In the genomic region with DNA sequence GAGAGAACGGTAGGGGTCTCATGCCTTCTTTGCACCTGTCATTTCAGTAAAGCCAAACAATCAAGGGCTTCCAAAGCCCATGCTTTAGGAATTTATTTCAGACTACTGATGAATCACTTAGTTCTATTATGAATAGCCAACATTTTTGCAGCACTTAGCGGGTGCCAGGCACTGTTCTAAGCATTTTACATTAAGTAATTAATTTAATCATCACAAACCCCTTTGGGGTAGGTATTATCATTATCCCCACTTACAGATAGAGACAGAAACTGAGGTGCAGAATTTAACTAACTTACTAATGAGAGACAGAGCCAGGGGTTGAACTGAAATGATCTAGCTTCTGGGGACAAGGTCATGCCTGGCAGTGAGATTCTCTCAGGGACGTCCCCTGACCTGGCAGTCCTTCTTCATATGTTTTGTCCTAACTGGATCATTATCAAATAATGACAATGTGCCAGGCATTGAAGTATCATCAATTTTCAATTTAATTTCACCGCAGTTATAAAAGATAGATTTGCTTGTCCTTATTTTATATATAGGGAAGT, we compare ENCODE assay signal across 14 cellular contexts. TPM values are rescaled to one million over a fixed set of nuclear protein-coding genes. Genes with fewer than 3 reads are reported as not detected.
DNase-seq lines count a peak whose midpoint lies in the region; ATAC-seq and TF ChIP-seq lines count a peak whose summit lies in the region.
"Had no signal": no experiment of that assay in that cellular context is flagged by ENCODE, and none has a peak within 500 bp of the region (broad histone marks: within the 10 kb centered on the region; RNA-seq: fewer than 3 reads in every experiment).

No MANE protein-coding gene starts in this region.

- no peaks in the 10 kb centered on the region for H3K9me3 ChIP-seq in ascending aorta
- no peaks in the 10 kb centered on the region for H3K9me3 ChIP-seq in thoracic aorta
- H3K9me3 ChIP-seq: HAP-1, pancreas had no signal

- no peak overlapping the region for H3K4me3 ChIP-seq in ascending aorta
- H3K4me3 ChIP-seq in thoracic aorta, result peak overlapping the region; percentile 37
- H3K4me3 ChIP-seq: HAP-1, pancreas had no signal

- H3K27me3 ChIP-seq in ascending aorta (no peaks in the 10 kb centered on the region), thoracic aorta (replicated peaks; ENCODE audit: insufficient read depth) (no peaks in the 10 kb centered on the region)
- H3K27me3 ChIP-seq: pancreas had no signal

- H3K4me1 ChIP-seq in ascending aorta (peaks cover 8 to 71% of the 10 kb centered on the region in 2 donors), thoracic aorta (ENCODE audit: control insufficient read depth in 1 of 2, low read depth in 2 of 2) (peaks cover 38 to 89% of the 10 kb centered on the region in 2 donors)
- H3K4me1 ChIP-seq: HAP-1 had no signal

- peak; percentile 60 for ATAC-seq in left lobe of liver
- ATAC-seq in thoracic aorta (ENCODE audit: insufficient number of reproducible peaks, low FRiP score, low read depth), result no peak
- ATAC-seq in HG02763 (IDR thresholded peaks at IDR 0.05; ENCODE audit: unreplicated experiment), result no peak
- ATAC-seq in GM18502 (IDR thresholded peaks at IDR 0.05; ENCODE audit: poor library complexity, unreplicated experiment), result no peak
- ATAC-seq: stimulated activated naive CD8-positive, alpha-beta T cell treated with anti-CD3 and anti-CD28 coated beads, Interleukin-15, Interleukin-2, amounts not matched to agents 100 U/mL and 50 U/mL, for 24 hours had no signal

- DNase-seq in HT1080 (ENCODE audit: low read depth), result peak; percentile 23
- DNase-seq in ascending aorta (ENCODE audit: low spot score in 2 of 2), result no peak
- DNase-seq in left lobe of liver (ENCODE audit: low spot score), result no peak
- no peak for DNase-seq in thoracic aorta (ENCODE audit: low spot score)
- no peak for DNase-seq in SHP77 treated with DMSO at 0.1 percent for 48 hours (lab: John Stamatoyannopoulos, UW)
- DNase-seq: activated CD4-positive, alpha-beta T cell treated with anti-CD3 and anti-CD28 coated beads, Interleukin-2, amount 50 U/mL, for 1 hour; CD4-positive, CD25-positive, alpha-beta regulatory T cell; NCI-H1105 treated with DMSO at 0.1 percent for 48 hours; stimulated activated CD4-positive, alpha-beta T cell treated with anti-CD3 and anti-CD28 coated beads, Interleukin-4, amount 100 ng/mL, for 24 hours; stimulated activated naive CD8-positive, alpha-beta T cell treated with anti-CD3 and anti-CD28 coated beads, Interleukin-15, Interleukin-2, amounts not matched to agents 100 U/mL and 50 U/mL, for 24 hours had no signal

- H3K27ac ChIP-seq in ascending aorta (peak overlapping the region; percentile 85 to 87), thoracic aorta (peak overlapping the region; percentile 81 to 92)
- H3K27ac ChIP-seq: pancreas had no signal

- intact Hi-C loops in ascending aorta (cut with DNase I), result loop anchor here (1.0 to 5.0 kb wide), 6 partner anchors 18 to 104 kb away; partner anchors contain the start of gene NAV2

- H3K36me3 ChIP-seq in ascending aorta, result no peaks in the 10 kb centered on the region
- no peaks in the 10 kb centered on the region for H3K36me3 ChIP-seq in thoracic aorta
- H3K36me3 ChIP-seq: HAP-1, pancreas had no signal

- TF ChIP-seq CTCF in ascending aorta (IDR thresholded peaks at IDR 0.05) (no peak), thoracic aorta (IDR thresholded peaks at IDR 0.05) (no peak)

RNA-seq across cellular contexts. Expression of gene NAV2, which starts 31.7 kb away (rescaled TPM):
- total RNA-seq in HT1080 (2014; rRNA removed; shearing (Covaris generic)), result 1.9 and 2.2 TPM in 2 replicates
- polyA plus RNA-seq in HT1080 (2015; cell fraction: cytosol; rRNA removed), result 3.9 and 5.8 TPM in 2 replicates
- 15.8 and 19.4 TPM in 2 replicates for polyA plus RNA-seq in HT1080 (2015; cell fraction: nucleus; rRNA removed)
- total RNA-seq in ascending aorta, result 62.6 TPM
- 32.0 TPM for total RNA-seq in left lobe of liver
- total RNA-seq in thoracic aorta, result 100 to 1,000 TPM; 125 to 230 TPM

Comparison
In these comparisons a context has a peak if more than half of its experiments do, and no peak if none do; other contexts are left out.
1. RNA of gene NAV2, which starts 31.7 kb away (total RNA-seq): 125 to 230 TPM in thoracic aorta, 62.6 TPM in ascending aorta (single experiment) and 32.0 TPM in left lobe of liver (single experiment); 1.9 to 2.2 TPM in HT1080; every median in the first group is over 10 times any median in the second.